ENCODE assay signal across 21 cellular contexts in the genomic region with DNA sequence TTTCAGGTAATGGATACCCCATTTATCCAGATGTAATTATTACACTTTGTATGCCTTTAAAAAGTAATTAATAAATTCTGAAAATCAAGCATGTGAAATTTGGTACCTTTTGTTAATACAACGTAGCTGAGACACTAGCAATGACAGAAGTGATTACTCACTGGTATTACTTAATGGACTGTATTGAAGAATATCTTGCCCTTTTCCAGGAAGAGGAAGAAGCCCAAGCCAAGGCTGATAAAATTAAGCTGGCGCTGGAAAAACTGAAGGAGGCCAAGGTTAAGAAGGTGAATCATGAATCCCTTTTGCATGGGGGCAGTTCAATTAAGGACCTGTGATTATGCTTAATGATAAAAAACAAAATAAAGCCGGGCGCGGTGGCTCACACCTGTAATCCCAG.
DNase-seq lines count a peak whose midpoint lies in the region; ATAC-seq, FAIRE-seq and TF ChIP-seq lines count a peak whose summit lies in the region.
"Had no signal": no experiment of that assay in that cellular context is flagged by ENCODE, and none has a peak within 500 bp of the region (broad histone marks: within the 10 kb centered on the region; RNA-seq: fewer than 3 reads in every experiment).

No MANE protein-coding gene starts in this region.

- H3K9ac ChIP-seq in GM23248 = no peak overlapping the region

- no peak for TF ChIP-seq CTCF in spleen (IDR thresholded peaks at IDR 0.05 in 8 of 11, conservative IDR thresholded peaks at IDR 0.05 in 3 of 11)

- no peak overlapping the region for H3K27ac ChIP-seq in GM23248
- peak overlapping the region in 5 of 8 donors; percentile 22 to 73 (median 39) for H3K27ac ChIP-seq in spleen
- H3K27ac ChIP-seq: HL-60 had no signal

- DNase-seq in activated naive CD4-positive, alpha-beta T cell treated with anti-CD3 and anti-CD28 coated beads, Interleukin-2, amount 10 ng/mL, durations not matched to agents 7 days and 5 days = no peak
- no peak for DNase-seq in activated naive CD4-positive, alpha-beta T cell (lab: John Stamatoyannopoulos, UW)
- DNase-seq in GM23248 (peak; percentile 15), spleen (no peak), frontal cortex (ENCODE audit: low spot score in 2 of 2) (no peak)
- no peak for DNase-seq in activated T-helper 1 cell treated with anti-CD3 and anti-CD28 coated beads, Interleukin-12 subunit alpha, Interleukin-12 subunit beta, Interleukin-2, Interleukin-4 antibody, amounts not matched to agents 30 ng/mL and 10 ng/mL and 1 ng/mL, durations not matched to agents 14 hours and 24 hours and 36 hours (ENCODE audit: low spot score)
- DNase-seq: ACHN; Calu3; CD4-positive, alpha-beta memory T cell; DMS53; Kasumi-1; NCI-H187 treated with DMSO at 0.1 percent for 48 hours; NCI-H446; NCI-H69; SHP77 had no signal

- H3K27me3 Mint-ChIP-seq in activated naive CD4-positive, alpha-beta T cell treated with anti-CD3 and anti-CD28 coated beads, Interleukin-2, amount 10 ng/mL, durations not matched to agents 7 days and 5 days = no peaks in the 10 kb centered on the region
- H3K27me3 Mint-ChIP-seq in dendritic cell treated with granulocyte-macrophage colony-stimulating factor and Interleukin-4, amounts not matched to agents 40 ng/mL and 50 ng/mL, for 4 days = no peaks in the 10 kb centered on the region
- H3K27me3 Mint-ChIP-seq in activated T-helper 1 cell treated with anti-CD3 and anti-CD28 coated beads, Interleukin-12 subunit alpha, Interleukin-12 subunit beta, Interleukin-2, Interleukin-4 antibody, amounts not matched to agents 30 ng/mL and 10 ng/mL and 1 ng/mL, durations not matched to agents 14 hours and 24 hours and 36 hours (ENCODE audit: insufficient read depth) = no peaks in the 10 kb centered on the region
- H3K27me3 Mint-ChIP-seq: CD4-positive, alpha-beta memory T cell; IgD-negative memory B cell had no signal

- TF ChIP-seq POLR2A in spleen (IDR thresholded peaks at IDR 0.05) = no peak

- H3K4me3 ChIP-seq in GM23248 (no peak overlapping the region), spleen (no peak overlapping the region)
- H3K4me3 ChIP-seq: HAP-1 had no signal

- WGBS in GM23248 (ENCODE audit: low coverage in 1 of 2, low lambda C conversion rate in 2 of 2, missing lambda C conversion rate in 2 of 2), 2 experiments = 82 to 85% methylated on average over 5 of the region's 5 CpGs
- WGBS in spleen, 5 donors = 67 to 82% (median 75%) methylated on average over 5 of the region's 5 CpGs

- H3K4me3 Mint-ChIP-seq in activated naive CD4-positive, alpha-beta T cell treated with anti-CD3 and anti-CD28 coated beads, Interleukin-2, amount 10 ng/mL, durations not matched to agents 7 days and 5 days = no peak overlapping the region
- H3K4me3 Mint-ChIP-seq in dendritic cell treated with granulocyte-macrophage colony-stimulating factor and Interleukin-4, amounts not matched to agents 40 ng/mL and 50 ng/mL, for 4 days = no peak overlapping the region
- H3K4me3 Mint-ChIP-seq in activated T-helper 1 cell treated with anti-CD3 and anti-CD28 coated beads, Interleukin-12 subunit alpha, Interleukin-12 subunit beta, Interleukin-2, Interleukin-4 antibody, amounts not matched to agents 30 ng/mL and 10 ng/mL and 1 ng/mL, durations not matched to agents 14 hours and 24 hours and 36 hours = no peak overlapping the region
- H3K4me3 Mint-ChIP-seq: CD4-positive, alpha-beta memory T cell had no signal

- no peaks in the 10 kb centered on the region for H3K27me3 ChIP-seq in GM23248 (replicated peaks; ENCODE audit: insufficient read depth)
- no peaks in the 10 kb centered on the region for H3K27me3 ChIP-seq in spleen (replicated peaks in 1 of 7)

- H3K4me1 ChIP-seq in GM23248 (ENCODE audit: insufficient read depth) (peaks cover 9% of the 10 kb centered on the region), spleen (peaks cover 0 to 38% (median 3%) of the 10 kb centered on the region in 6 donors)
- H3K4me1 ChIP-seq: HAP-1 had no signal

- no peak overlapping the region for H3K4me2 ChIP-seq in GM23248 (ENCODE audit: unreplicated experiment)

- no peak for ATAC-seq in HG03139 (IDR thresholded peaks at IDR 0.05; ENCODE audit: unreplicated experiment)

- H3K9me3 ChIP-seq in GM23248 (ENCODE audit: low read depth) = no peaks in the 10 kb centered on the region
- no peaks in the 10 kb centered on the region for H3K9me3 ChIP-seq in spleen
- H3K9me3 ChIP-seq: HAP-1 had no signal

- no peaks in the 10 kb centered on the region for H3K9me2 ChIP-seq in GM23248 (ENCODE audit: insufficient read depth)

- CTCF ChIA-PET in activated naive CD4-positive, alpha-beta T cell treated with anti-CD3 and anti-CD28 coated beads, Interleukin-2, amount 10 ng/mL, durations not matched to agents 7 days and 5 days (lab: Charles Lee) = interaction anchor here (1.0 to 1.6 kb wide), 5 partner anchors 11 to 168 kb away, joined by 3 to 9 read pairs (median 3); no protein-coding TSS in a partner anchor

- no peaks in the 10 kb centered on the region for H3F3A ChIP-seq in GM23248 (ENCODE audit: insufficient read depth)

- intact Hi-C loops in dendritic cell treated with granulocyte-macrophage colony-stimulating factor and Interleukin-4, amounts not matched to agents 40 ng/mL and 50 ng/mL, for 4 days (cut with micrococcal nuclease) = no loop called here
- intact Hi-C loops in spleen (cut with DNase I; ENCODE audit: low total_unique reads) = no loop called here
- intact Hi-C loops in activated T-helper 1 cell treated with anti-CD3 and anti-CD28 coated beads, Interleukin-12 subunit alpha, Interleukin-12 subunit beta, Interleukin-2, Interleukin-4 antibody, amounts not matched to agents 30 ng/mL and 10 ng/mL and 1 ng/mL, durations not matched to agents 14 hours and 24 hours and 36 hours (cut with micrococcal nuclease) = loop anchor here (5.0 kb wide), 1 partner anchor 166 kb away; no protein-coding TSS in a partner anchor

- H2AFZ ChIP-seq in GM23248 = no peak overlapping the region

- no peaks in the 10 kb centered on the region for H3K79me2 ChIP-seq in GM23248 (ENCODE audit: insufficient read depth)

- H3K27ac Mint-ChIP-seq in activated naive CD4-positive, alpha-beta T cell treated with anti-CD3 and anti-CD28 coated beads, Interleukin-2, amount 10 ng/mL, durations not matched to agents 7 days and 5 days = peak overlapping the region; percentile 12
- H3K27ac Mint-ChIP-seq in dendritic cell treated with granulocyte-macrophage colony-stimulating factor and Interleukin-4, amounts not matched to agents 40 ng/mL and 50 ng/mL, for 4 days = peak overlapping the region; percentile 32
- no peak overlapping the region for H3K27ac Mint-ChIP-seq in activated T-helper 1 cell treated with anti-CD3 and anti-CD28 coated beads, Interleukin-12 subunit alpha, Interleukin-12 subunit beta, Interleukin-2, Interleukin-4 antibody, amounts not matched to agents 30 ng/mL and 10 ng/mL and 1 ng/mL, durations not matched to agents 14 hours and 24 hours and 36 hours

- H4K20me1 ChIP-seq in GM23248 (ENCODE audit: insufficient read depth) = no peaks in the 10 kb centered on the region

- H3K9me3 Mint-ChIP-seq in activated naive CD4-positive, alpha-beta T cell treated with anti-CD3 and anti-CD28 coated beads, Interleukin-2, amount 10 ng/mL, durations not matched to agents 7 days and 5 days = no peaks in the 10 kb centered on the region
- no peaks in the 10 kb centered on the region for H3K9me3 Mint-ChIP-seq in dendritic cell treated with granulocyte-macrophage colony-stimulating factor and Interleukin-4, amounts not matched to agents 40 ng/mL and 50 ng/mL, for 4 days
- H3K9me3 Mint-ChIP-seq in activated T-helper 1 cell treated with anti-CD3 and anti-CD28 coated beads, Interleukin-12 subunit alpha, Interleukin-12 subunit beta, Interleukin-2, Interleukin-4 antibody, amounts not matched to agents 30 ng/mL and 10 ng/mL and 1 ng/mL, durations not matched to agents 14 hours and 24 hours and 36 hours = no peaks in the 10 kb centered on the region
- H3K9me3 Mint-ChIP-seq: IgD-negative memory B cell had no signal

- in situ Hi-C loops in GM23248 (cut with MboI) = no loop called here

- peaks cover 3% of the 10 kb centered on the region for H3K4me1 Mint-ChIP-seq in activated naive CD4-positive, alpha-beta T cell treated with anti-CD3 and anti-CD28 coated beads, Interleukin-2, amount 10 ng/mL, durations not matched to agents 7 days and 5 days
- peaks cover 50% of the 10 kb centered on the region for H3K4me1 Mint-ChIP-seq in dendritic cell treated with granulocyte-macrophage colony-stimulating factor and Interleukin-4, amounts not matched to agents 40 ng/mL and 50 ng/mL, for 4 days (ENCODE audit: low read depth)
- H3K4me1 Mint-ChIP-seq in activated T-helper 1 cell treated with anti-CD3 and anti-CD28 coated beads, Interleukin-12 subunit alpha, Interleukin-12 subunit beta, Interleukin-2, Interleukin-4 antibody, amounts not matched to agents 30 ng/mL and 10 ng/mL and 1 ng/mL, durations not matched to agents 14 hours and 24 hours and 36 hours (ENCODE audit: low read depth) = no peaks in the 10 kb centered on the region

- FAIRE-seq in frontal cortex (lab: Jason Lieb, UNC) = no peak
- FAIRE-seq: HTR-8/SVneo had no signal

- peaks cover 69% of the 10 kb centered on the region for H3K36me3 Mint-ChIP-seq in activated naive CD4-positive, alpha-beta T cell treated with anti-CD3 and anti-CD28 coated beads, Interleukin-2, amount 10 ng/mL, durations not matched to agents 7 days and 5 days
- H3K36me3 Mint-ChIP-seq in dendritic cell treated with granulocyte-macrophage colony-stimulating factor and Interleukin-4, amounts not matched to agents 40 ng/mL and 50 ng/mL, for 4 days (ENCODE audit: low read depth) = peaks cover 98% of the 10 kb centered on the region
- H3K36me3 Mint-ChIP-seq in activated T-helper 1 cell treated with anti-CD3 and anti-CD28 coated beads, Interleukin-12 subunit alpha, Interleukin-12 subunit beta, Interleukin-2, Interleukin-4 antibody, amounts not matched to agents 30 ng/mL and 10 ng/mL and 1 ng/mL, durations not matched to agents 14 hours and 24 hours and 36 hours (ENCODE audit: low read depth) = peaks cover 44% of the 10 kb centered on the region

- H3K36me3 ChIP-seq in GM23248 (ENCODE audit: low read depth) = peaks cover 52% of the 10 kb centered on the region
- H3K36me3 ChIP-seq in spleen = peaks cover 0 to 100% (median 53%) of the 10 kb centered on the region in 6 donors
- H3K36me3 ChIP-seq: HAP-1 had no signal
